ENCODE assay signal across 8 cellular contexts in genomic region chr14:24212924-24213865, GRCh38. TPM values are rescaled to one million over a fixed set of nuclear protein-coding genes. Genes with fewer than 3 reads are reported as not detected.
A peak's percentile ranks its signal among the peaks of the same experiment; 100 is the strongest.
DNase-seq lines count a peak whose midpoint lies in the region; ATAC-seq, FAIRE-seq and TF ChIP-seq lines count a peak whose summit lies in the region.

A gene with protein sequence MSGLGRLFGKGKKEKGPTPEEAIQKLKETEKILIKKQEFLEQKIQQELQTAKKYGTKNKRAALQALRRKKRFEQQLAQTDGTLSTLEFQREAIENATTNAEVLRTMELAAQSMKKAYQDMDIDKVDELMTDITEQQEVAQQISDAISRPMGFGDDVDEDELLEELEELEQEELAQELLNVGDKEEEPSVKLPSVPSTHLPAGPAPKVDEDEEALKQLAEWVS (minus strand): TSS chr14:24213488. CDS start chr14:24213439, 49 bp downstream.

- H3K4me1 ChIP-seq in body of pancreas, result peaks cover 30% of the 10 kb centered on the region

- FAIRE-seq in TTC549 (lab: Jason Lieb, UNC), result peak; percentile 37

- peaks cover 0 to 15% of the 10 kb centered on the region in 2 donors for H3K36me3 ChIP-seq in body of pancreas (replicated peaks in 1 of 2; ENCODE audit: insufficient read depth in 1 of 2, low read depth in 2 of 2)

- peak; percentile 88 to 98 (median 98) for TF ChIP-seq POLR2A in body of pancreas (IDR thresholded peaks at IDR 0.05)

- no peaks in the 10 kb centered on the region for H3K27me3 ChIP-seq in body of pancreas

- H3K9me3 ChIP-seq in body of pancreas, result no peaks in the 10 kb centered on the region

- no peak for TF ChIP-seq CTCF in 22Rv1 (IDR thresholded peaks at IDR 0.05)
- TF ChIP-seq CTCF in body of pancreas (IDR thresholded peaks at IDR 0.05), result peak in 3 of 7 experiments; percentile 29 to 31 (median 30)

- DNase-seq in NCI-H2107 treated with DMSO at 0.1 percent for 48 hours (lab: John Stamatoyannopoulos, UW; ENCODE audit: unreplicated experiment) (peak; percentile 95), body of pancreas (peak; percentile 93 to 98 (median 94)), iPS DF 19.7 (ENCODE audit: low read depth, low spot score) (peak; percentile 93), sciatic nerve (ENCODE audit: low spot score) (peak; percentile 95)

- peak within 1 kb of the TSS; percentile 96 for H3K27ac ChIP-seq in 22Rv1
- peak within 1 kb of the TSS; percentile 86 to 97 (median 94) for H3K27ac ChIP-seq in body of pancreas

- intact Hi-C loops in body of pancreas (cut with DNase I), result no loop called here
- intact Hi-C loops in sciatic nerve (cut with DNase I), result no loop called here

- 1 to 9% methylated on average over 13 to 53 of the region's 53 CpGs for WGBS in body of pancreas, 2 donors

- peak within 1 kb of the TSS; percentile 39 to 60 for H3K4me3 ChIP-seq in body of pancreas

- peak; percentile 66 for ATAC-seq in GM18520 (IDR thresholded peaks at IDR 0.05; ENCODE audit: unreplicated experiment)
- ATAC-seq in HG03064 (IDR thresholded peaks at IDR 0.05; ENCODE audit: low read depth, unreplicated experiment), result peak; percentile 70
- peak; percentile 90 for ATAC-seq in body of pancreas
- peak; percentile 95 for ATAC-seq in sciatic nerve

RNA-seq across cellular contexts. Expression of the gene that starts here (rescaled TPM):
- total RNA-seq in body of pancreas (10 to 100 TPM; 28.5 to 32.0 TPM), sciatic nerve (56.4 TPM)

Comparison
In these comparisons a context has a peak if more than half of its experiments do, and no peak if none do; other contexts are left out.
1. Peak in every context shown above with its lines: DNase-seq, ATAC-seq, H3K4me3 ChIP-seq and H3K27ac ChIP-seq.